11 cellular contexts compared by ENCODE assay signal in the genomic region with DNA sequence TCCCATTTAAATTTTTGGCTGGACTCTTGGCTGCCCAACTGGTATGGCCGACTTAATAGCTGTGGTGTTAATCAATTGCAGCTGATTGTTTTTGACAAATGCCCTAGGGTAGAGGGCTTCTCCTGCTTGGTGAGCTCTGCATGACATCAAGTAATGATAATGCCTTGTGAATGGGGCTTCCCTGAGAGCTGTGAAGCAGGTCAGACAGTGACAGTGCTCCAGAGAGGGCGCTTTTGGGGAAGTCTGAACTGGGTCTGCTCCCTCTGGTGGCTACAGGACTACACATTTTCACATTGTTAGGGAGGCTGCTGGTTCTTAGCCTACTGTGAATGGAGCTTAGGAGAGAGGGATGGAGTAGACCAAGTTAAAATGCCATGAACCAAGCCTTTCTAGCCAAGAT.
DNase-seq lines count a peak whose midpoint lies in the region; ATAC-seq, FAIRE-seq and TF ChIP-seq lines count a peak whose summit lies in the region.
"Had no signal": no experiment of that assay in that cellular context is flagged by ENCODE, and none has a peak within 500 bp of the region (broad histone marks: within the 10 kb centered on the region; RNA-seq: fewer than 3 reads in every experiment).

No MANE protein-coding gene starts in this region.

- H3K9me3 Mint-ChIP-seq in activated CD4-positive, alpha-beta T cell treated with anti-CD3 and anti-CD28 coated beads for 36 hours (ENCODE audit: low read depth), result peaks cover 16% of the 10 kb centered on the region

- no TSS peak for BruUV-seq in endothelial cell of umbilical vein (replicated peaks; lab: Mats Ljungman, UMichigan)

- FAIRE-seq in endothelial cell of umbilical vein (lab: Jason Lieb, UNC), result no peak

- intact Hi-C loops in activated CD4-positive, alpha-beta T cell treated with anti-CD3 and anti-CD28 coated beads for 36 hours (cut with DNase I, micrococcal nuclease), result no loop called here
- intact Hi-C loops in endothelial cell of umbilical vein (cut with micrococcal nuclease), result loop anchor here (10.0 kb wide), 1 partner anchor 275 kb away; no protein-coding TSS in a partner anchor

- H3K4me3 ChIP-seq in endothelial cell of umbilical vein (replicated peaks in 1 of 3; ENCODE audit: insufficient read depth in 1 of 3, low read depth in 1 of 3, low read length in 3 of 3), result no peak overlapping the region
- H3K4me3 ChIP-seq: BLaER1 treated with 17β-estradiol and CSF1 and Interleukin-3, amounts not matched to agents 10 nM and 100 nM had no signal

- peaks cover 2% of the 10 kb centered on the region for H3K27me3 Mint-ChIP-seq in activated CD4-positive, alpha-beta T cell treated with anti-CD3 and anti-CD28 coated beads for 36 hours

- H2AFZ ChIP-seq in endothelial cell of umbilical vein (ENCODE audit: low read depth, low read length), result no peak overlapping the region

- H3K9me3 ChIP-seq in endothelial cell of umbilical vein (replicated peaks; ENCODE audit: control insufficient read depth, insufficient read depth, low read length), result no peaks in the 10 kb centered on the region

- no peaks in the 10 kb centered on the region for H3K36me3 ChIP-seq in endothelial cell of umbilical vein (ENCODE audit: control insufficient read depth in 2 of 2, extremely low read depth in 1 of 2, insufficient read depth in 2 of 2, low read length in 2 of 2)
- H3K36me3 ChIP-seq: BLaER1 treated with 17β-estradiol and CSF1 and Interleukin-3, amounts not matched to agents 10 nM and 100 nM had no signal

- TF ChIP-seq CTCF in endothelial cell of umbilical vein (IDR thresholded peaks at IDR 0.05; ENCODE audit: extremely low read depth in 1 of 2, insufficient read depth in 1 of 2, low read depth in 1 of 2, low read length in 2 of 2), result peak; percentile 10 to 34

- no peaks in the 10 kb centered on the region for H3K4me1 ChIP-seq in endothelial cell of umbilical vein (ENCODE audit: control insufficient read depth, extremely low read depth, insufficient read depth, low read length)
- H3K4me1 ChIP-seq: BLaER1 treated with 17β-estradiol and CSF1 and Interleukin-3, amounts not matched to agents 10 nM and 100 nM had no signal

- H3K9me1 ChIP-seq in endothelial cell of umbilical vein (replicated peaks; ENCODE audit: control insufficient read depth, extremely low read depth, insufficient read depth, low read length), result no peaks in the 10 kb centered on the region

- H4K20me1 ChIP-seq in endothelial cell of umbilical vein (replicated peaks; ENCODE audit: control insufficient read depth, extremely low read depth, insufficient read depth, low read length), result no peaks in the 10 kb centered on the region
- H4K20me1 ChIP-seq: BLaER1 treated with 17β-estradiol and CSF1 and Interleukin-3, amounts not matched to agents 10 nM and 100 nM had no signal

- CTCF ChIA-PET in activated CD4-positive, alpha-beta T cell treated with anti-CD3 and anti-CD28 coated beads for 36 hours (lab: Charles Lee), result interaction anchor here (0.5 kb wide), 1 partner anchor 16 kb away, joined by 4 read pairs; no protein-coding TSS in a partner anchor
- CTCF ChIA-PET in endothelial cell of umbilical vein (lab: Charles Lee), result interaction anchor here (0.5 to 1.5 kb wide), 17 partner anchors 9 to 536 kb away, joined by 3 to 8 read pairs (median 4); no protein-coding TSS in a partner anchor

- H3K79me2 ChIP-seq in endothelial cell of umbilical vein (ENCODE audit: control insufficient read depth, insufficient read depth, low read length), result no peaks in the 10 kb centered on the region

- TF ChIP-seq POLR2A in endothelial cell of umbilical vein (IDR thresholded peaks at IDR 0.05; ENCODE audit: low read depth, low read length), result no peak

- H3K9ac ChIP-seq in endothelial cell of umbilical vein (replicated peaks; ENCODE audit: extremely low read depth, insufficient read depth, low read length), result no peak overlapping the region
- H3K9ac ChIP-seq: BLaER1 treated with 17β-estradiol and CSF1 and Interleukin-3, amounts not matched to agents 10 nM and 100 nM had no signal

- H3K27me3 ChIP-seq in endothelial cell of umbilical vein (ENCODE audit: control insufficient read depth in 2 of 2, insufficient read depth in 2 of 2, low read length in 2 of 2), result no peaks in the 10 kb centered on the region
- H3K27me3 ChIP-seq: BLaER1 treated with 17β-estradiol and CSF1 and Interleukin-3, amounts not matched to agents 10 nM and 100 nM had no signal

- H3K4me1 Mint-ChIP-seq in activated CD4-positive, alpha-beta T cell treated with anti-CD3 and anti-CD28 coated beads for 36 hours, result no peaks in the 10 kb centered on the region

- no peak overlapping the region for H3K27ac ChIP-seq in endothelial cell of umbilical vein (ENCODE audit: insufficient read depth, low read depth, low read length)
- H3K27ac ChIP-seq: BLaER1 treated with 17β-estradiol and CSF1 and Interleukin-3, amounts not matched to agents 10 nM and 100 nM had no signal

- DNase-seq in activated CD4-positive, alpha-beta T cell treated with anti-CD3 and anti-CD28 coated beads for 36 hours, result peak; percentile 30
- DNase-seq in activated CD4-positive, alpha-beta T cell treated with anti-CD3 and anti-CD28 coated beads for 1 hour, result no peak
- peak; percentile 61 for DNase-seq in NCI-H69 (lab: John Stamatoyannopoulos, UW)
- peak; percentile 6 for DNase-seq in endothelial cell of umbilical vein (ENCODE audit: low read depth, low spot score)
- peak; percentile 12 for DNase-seq in renal cortical epithelial cell (ENCODE audit: low read depth)
- DNase-seq in NCI-H1694 treated with DMSO at 0.1 percent for 48 hours (lab: John Stamatoyannopoulos, UW), result no peak
- DNase-seq in amniotic stem cell (lab: John Stamatoyannopoulos, UW), result no peak
- DNase-seq: activated effector memory CD4-positive, alpha-beta T cell treated with Interleukin-2 at 50 U/mL for 16 hours; left cardiac atrium had no signal

- dilution Hi-C loops in endothelial cell of umbilical vein (cut with MboI; ENCODE audit: extremely low pct_ligation_motif_present, low sequenced_read_pairs), result no loop called here

- peaks cover 2% of the 10 kb centered on the region for H3K36me3 Mint-ChIP-seq in activated CD4-positive, alpha-beta T cell treated with anti-CD3 and anti-CD28 coated beads for 36 hours (ENCODE audit: low read depth)

- H3K4me2 ChIP-seq in endothelial cell of umbilical vein (ENCODE audit: insufficient read depth, low read length), result no peak overlapping the region
- H3K4me2 ChIP-seq: BLaER1 treated with 17β-estradiol and CSF1 and Interleukin-3, amounts not matched to agents 10 nM and 100 nM had no signal

- no peak for ATAC-seq in activated CD4-positive, alpha-beta T cell treated with anti-CD3 and anti-CD28 coated beads for 36 hours
- ATAC-seq in GM21360 (IDR thresholded peaks at IDR 0.05; ENCODE audit: unreplicated experiment), result no peak

- POLR2A ChIA-PET in activated CD4-positive, alpha-beta T cell treated with anti-CD3 and anti-CD28 coated beads for 36 hours (lab: Charles Lee), result no interaction called here
- POLR2A ChIA-PET in endothelial cell of umbilical vein (lab: Charles Lee), result no interaction called here

- H3K4me3 Mint-ChIP-seq in activated CD4-positive, alpha-beta T cell treated with anti-CD3 and anti-CD28 coated beads for 36 hours, result no peak overlapping the region

- H3K27ac Mint-ChIP-seq in activated CD4-positive, alpha-beta T cell treated with anti-CD3 and anti-CD28 coated beads for 36 hours, result no peak overlapping the region

TF ChIP-seq in endothelial cell of umbilical vein, 7 proteins besides CTCF, POLR2A, EP300 and RAD21:
- TF ChIP-seq, protein P1, sequence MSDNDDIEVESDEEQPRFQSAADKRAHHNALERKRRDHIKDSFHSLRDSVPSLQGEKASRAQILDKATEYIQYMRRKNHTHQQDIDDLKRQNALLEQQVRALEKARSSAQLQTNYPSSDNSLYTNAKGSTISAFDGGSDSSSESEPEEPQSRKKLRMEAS (IDR thresholded peaks at IDR 0.05; ENCODE audit: insufficient read depth, insufficient read length), result no peak
- TF ChIP-seq FOS (IDR thresholded peaks at IDR 0.05; ENCODE audit: borderline replicate concordance, insufficient read depth, low read length) (no peak), GATA2 (IDR thresholded peaks at IDR 0.05; ENCODE audit: insufficient read depth, insufficient read length, low read depth, low read length) (no peak), MYC (IDR thresholded peaks at IDR 0.05; ENCODE audit: low read depth, low read length) (no peak), EZH2 (IDR thresholded peaks at IDR 0.05; ENCODE audit: borderline replicate concordance, low read depth, low read length, severe bottlenecking) (no peak), JUN (IDR thresholded peaks at IDR 0.05; ENCODE audit: borderline replicate concordance, insufficient read depth, insufficient read length, low read depth) (no peak), POLR2AphosphoS5 (IDR thresholded peaks at IDR 0.05; ENCODE audit: insufficient read depth, low read depth, low read length) (no peak)
TF ChIP-seq in endothelial cell of umbilical vein: peak in this region for 0.

Comparison
In these comparisons a context has a peak if more than half of its experiments do, and no peak if none do; other contexts are left out.
1. DNase-seq: peak in activated CD4-positive, alpha-beta T cell treated with anti-CD3 and anti-CD28 coated beads for 36 hours (single experiment), NCI-H69 (single experiment), endothelial cell of umbilical vein (single experiment) and renal cortical epithelial cell (single experiment); none in activated CD4-positive, alpha-beta T cell treated with anti-CD3 and anti-CD28 coated beads for 1 hour (single experiment), NCI-H1694 treated with DMSO at 0.1 percent for 48 hours (single experiment) and amniotic stem cell (single experiment).